ENCODE assay signal across 13 cellular contexts in the genomic region with DNA sequence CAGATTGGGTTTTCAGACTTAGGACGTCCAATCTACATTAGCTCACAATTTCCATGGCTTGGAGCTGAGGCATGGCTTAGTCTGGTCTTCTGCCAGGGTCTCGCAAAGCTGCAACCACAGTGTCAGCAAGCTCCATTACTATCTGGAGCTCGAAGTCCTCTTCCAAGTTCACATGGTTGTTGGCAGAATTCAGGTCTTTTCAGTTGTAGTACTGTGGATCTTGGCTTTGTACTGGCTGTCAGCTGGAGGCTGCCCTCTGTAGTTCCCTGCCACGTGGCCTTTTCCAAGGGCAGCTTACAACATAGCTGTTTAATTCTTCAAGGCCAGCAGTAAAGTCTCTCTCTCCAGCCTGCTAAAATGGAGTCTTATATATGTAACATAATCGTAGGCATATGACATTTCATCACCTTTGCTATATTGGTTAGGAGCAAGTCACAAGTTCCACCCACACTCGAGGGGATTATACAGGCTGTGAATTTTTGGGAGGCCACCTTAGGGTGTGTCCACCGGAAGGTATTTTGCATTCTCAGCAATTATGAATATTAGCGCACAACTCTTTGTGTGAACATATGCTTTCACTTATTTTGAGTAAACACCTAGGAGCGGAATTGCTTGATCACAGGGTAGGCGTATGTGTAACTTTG. TPM values are rescaled to one million over a fixed set of nuclear protein-coding genes. Genes with fewer than 3 reads are reported as not detected.
DNase-seq lines count a peak whose midpoint lies in the region; ATAC-seq and TF ChIP-seq lines count a peak whose summit lies in the region.
"Had no signal": no experiment of that assay in that cellular context is flagged by ENCODE, and none has a peak within 500 bp of the region (broad histone marks: within the 10 kb centered on the region; RNA-seq: fewer than 3 reads in every experiment).

No MANE protein-coding gene starts in this region.

- H3K36me3 Mint-ChIP-seq in activated T-helper 1 cell treated with anti-CD3 and anti-CD28 coated beads, Interleukin-12 subunit alpha, Interleukin-12 subunit beta, Interleukin-2, Interleukin-4 antibody, amounts not matched to agents 30 ng/mL and 10 ng/mL and 1 ng/mL, durations not matched to agents 14 hours and 24 hours and 36 hours (ENCODE audit: low read depth): peaks cover 4% of the 10 kb centered on the region
- H3K36me3 Mint-ChIP-seq: CD8-positive, alpha-beta T cell had no signal

- peak overlapping the region; percentile 96 for H3K27ac Mint-ChIP-seq in activated T-helper 1 cell treated with anti-CD3 and anti-CD28 coated beads, Interleukin-12 subunit alpha, Interleukin-12 subunit beta, Interleukin-2, Interleukin-4 antibody, amounts not matched to agents 30 ng/mL and 10 ng/mL and 1 ng/mL, durations not matched to agents 14 hours and 24 hours and 36 hours
- H3K27ac Mint-ChIP-seq: CD8-positive, alpha-beta T cell had no signal

- no peak overlapping the region for H3K27ac ChIP-seq in foreskin keratinocyte
- H3K27ac ChIP-seq: colonic mucosa, VCaP had no signal

- intact Hi-C loops in activated T-helper 1 cell treated with anti-CD3 and anti-CD28 coated beads, Interleukin-12 subunit alpha, Interleukin-12 subunit beta, Interleukin-2, Interleukin-4 antibody, amounts not matched to agents 30 ng/mL and 10 ng/mL and 1 ng/mL, durations not matched to agents 14 hours and 24 hours and 36 hours (cut with micrococcal nuclease): loop anchor here (1.0 to 2.0 kb wide), 15 partner anchors 11 to 1308 kb away; partner anchors contain the start of genes ACVR2A and ORC4

- no peak for TF ChIP-seq CTCF in foreskin keratinocyte (conservative IDR thresholded peaks at IDR 0.05)

- peak; percentile 3 for ATAC-seq in GM18498 (IDR thresholded peaks at IDR 0.05; ENCODE audit: unreplicated experiment)
- ATAC-seq in GM18867 (IDR thresholded peaks at IDR 0.05; ENCODE audit: unreplicated experiment): peak; percentile 33
- ATAC-seq in HG02870 (IDR thresholded peaks at IDR 0.05; ENCODE audit: unreplicated experiment): peak; percentile 30
- no peak for ATAC-seq in GM18907 (IDR thresholded peaks at IDR 0.05; ENCODE audit: unreplicated experiment)
- ATAC-seq in esophagus mucosa: no peak
- no peak for ATAC-seq in foreskin keratinocyte
- ATAC-seq: CD8-positive, alpha-beta T cell had no signal

- no peaks in the 10 kb centered on the region for H3K4me1 ChIP-seq in foreskin keratinocyte
- H3K4me1 ChIP-seq: colonic mucosa had no signal

- peak overlapping the region; percentile 56 for H3K4me3 Mint-ChIP-seq in activated T-helper 1 cell treated with anti-CD3 and anti-CD28 coated beads, Interleukin-12 subunit alpha, Interleukin-12 subunit beta, Interleukin-2, Interleukin-4 antibody, amounts not matched to agents 30 ng/mL and 10 ng/mL and 1 ng/mL, durations not matched to agents 14 hours and 24 hours and 36 hours
- H3K4me3 Mint-ChIP-seq: CD8-positive, alpha-beta T cell had no signal

- DNase-seq in activated T-helper 1 cell treated with anti-CD3 and anti-CD28 coated beads, Interleukin-12 subunit alpha, Interleukin-12 subunit beta, Interleukin-2, Interleukin-4 antibody, amounts not matched to agents 30 ng/mL and 10 ng/mL and 1 ng/mL, durations not matched to agents 14 hours and 24 hours and 36 hours (ENCODE audit: low spot score): no peak
- no peak for DNase-seq in foreskin keratinocyte
- DNase-seq: CD8-positive, alpha-beta T cell; colonic mucosa; NCI-H1436; NCI-H524; posterior cingulate gyrus had no signal

- H3K9me3 Mint-ChIP-seq in activated T-helper 1 cell treated with anti-CD3 and anti-CD28 coated beads, Interleukin-12 subunit alpha, Interleukin-12 subunit beta, Interleukin-2, Interleukin-4 antibody, amounts not matched to agents 30 ng/mL and 10 ng/mL and 1 ng/mL, durations not matched to agents 14 hours and 24 hours and 36 hours: peaks cover 16% of the 10 kb centered on the region

- H3K4me1 Mint-ChIP-seq in activated T-helper 1 cell treated with anti-CD3 and anti-CD28 coated beads, Interleukin-12 subunit alpha, Interleukin-12 subunit beta, Interleukin-2, Interleukin-4 antibody, amounts not matched to agents 30 ng/mL and 10 ng/mL and 1 ng/mL, durations not matched to agents 14 hours and 24 hours and 36 hours (ENCODE audit: low read depth): peaks cover 29% of the 10 kb centered on the region

- H3K27me3 Mint-ChIP-seq in activated T-helper 1 cell treated with anti-CD3 and anti-CD28 coated beads, Interleukin-12 subunit alpha, Interleukin-12 subunit beta, Interleukin-2, Interleukin-4 antibody, amounts not matched to agents 30 ng/mL and 10 ng/mL and 1 ng/mL, durations not matched to agents 14 hours and 24 hours and 36 hours (ENCODE audit: insufficient read depth): peaks cover 13% of the 10 kb centered on the region

- H3K27me3 ChIP-seq in foreskin keratinocyte: no peaks in the 10 kb centered on the region
- H3K27me3 ChIP-seq: colonic mucosa had no signal

RNA-seq across cellular contexts. Expression of gene EPC2, which starts 41.5 kb away (rescaled TPM):
- total RNA-seq in activated T-helper 1 cell treated with anti-CD3 and anti-CD28 coated beads, Interleukin-12 subunit alpha, Interleukin-12 subunit beta, Interleukin-2, Interleukin-4 antibody, amounts not matched to agents 30 ng/mL and 10 ng/mL and 1 ng/mL, durations not matched to agents 14 hours and 24 hours and 36 hours: 36.2 and 36.9 TPM in 2 replicates
- total RNA-seq in esophagus mucosa: 16.4 TPM
- 11.3 and 11.5 TPM in 2 replicates for total RNA-seq in foreskin keratinocyte
- 2.6 and 3.2 TPM in 2 replicates for polyA plus RNA-seq in foreskin keratinocyte

Comparison
In these comparisons a context has a peak if more than half of its experiments do, and no peak if none do; other contexts are left out.
1. ATAC-seq: peak in GM18498 (single experiment), GM18867 (single experiment) and HG02870 (single experiment); none in GM18907 (single experiment), esophagus mucosa (single experiment) and foreskin keratinocyte (single experiment).